In genomic region chr2:70525032-70525431, GRCh38 we compare ENCODE assay signal across 1 cellular context.
A peak's percentile ranks its signal among the peaks of the same experiment; 100 is the strongest.
TF ChIP-seq lines count a peak whose summit lies in the region.

No MANE protein-coding gene starts in this region.

TF ChIP-seq in A549, 52 proteins besides CTCF, POLR2A, EP300 and RAD21 (continued from another document):
- TF ChIP-seq KDM1A (IDR thresholded peaks at IDR 0.05; ENCODE audit: low read depth) (no peak), JUNB (IDR thresholded peaks at IDR 0.05) (peak; percentile 42), CHD4 (IDR thresholded peaks at IDR 0.05; ENCODE audit: borderline replicate concordance) (no peak), RNF2 (IDR thresholded peaks at IDR 0.05; ENCODE audit: borderline replicate concordance, low read depth) (no peak), BHLHE40 (IDR thresholded peaks at IDR 0.05; ENCODE audit: low read depth, low read length) (no peak), JUN (IDR thresholded peaks at IDR 0.05) (peak; percentile 30 to 57; a peak in 2 of 5 replicates), HOXA7 (CRISPR knock-in tag; IDR thresholded peaks at IDR 0.05) (no peak), CBX2 (IDR thresholded peaks at IDR 0.05; ENCODE audit: borderline replicate concordance, low read depth) (no peak), CBX8 (IDR thresholded peaks at IDR 0.05) (no peak)
- TF ChIP-seq, protein P1, sequence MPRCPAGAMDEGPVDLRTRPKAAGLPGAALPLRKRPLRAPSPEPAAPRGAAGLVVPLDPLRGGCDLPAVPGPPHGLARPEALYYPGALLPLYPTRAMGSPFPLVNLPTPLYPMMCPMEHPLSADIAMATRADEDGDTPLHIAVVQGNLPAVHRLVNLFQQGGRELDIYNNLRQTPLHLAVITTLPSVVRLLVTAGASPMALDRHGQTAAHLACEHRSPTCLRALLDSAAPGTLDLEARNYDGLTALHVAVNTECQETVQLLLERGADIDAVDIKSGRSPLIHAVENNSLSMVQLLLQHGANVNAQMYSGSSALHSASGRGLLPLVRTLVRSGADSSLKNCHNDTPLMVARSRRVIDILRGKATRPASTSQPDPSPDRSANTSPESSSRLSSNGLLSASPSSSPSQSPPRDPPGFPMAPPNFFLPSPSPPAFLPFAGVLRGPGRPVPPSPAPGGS (IDR thresholded peaks at IDR 0.05), result no peak
